19 cellular contexts compared by ENCODE assay signal in the genomic region with DNA sequence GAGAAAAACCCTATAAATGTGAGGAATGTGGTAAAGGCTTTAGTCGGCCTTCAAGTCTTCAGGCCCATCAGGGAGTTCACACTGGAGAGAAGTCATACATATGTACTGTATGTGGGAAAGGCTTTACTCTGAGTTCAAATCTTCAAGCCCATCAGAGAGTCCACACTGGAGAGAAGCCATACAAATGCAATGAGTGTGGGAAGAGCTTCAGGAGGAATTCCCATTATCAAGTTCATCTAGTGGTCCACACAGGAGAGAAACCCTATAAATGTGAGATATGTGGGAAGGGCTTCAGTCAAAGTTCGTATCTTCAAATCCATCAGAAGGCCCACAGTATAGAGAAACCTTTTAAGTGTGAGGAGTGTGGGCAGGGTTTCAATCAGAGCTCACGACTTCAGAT. TPM values are rescaled to one million over a fixed set of nuclear protein-coding genes. Genes with fewer than 3 reads are reported as not detected.
DNase-seq lines count a peak whose midpoint lies in the region; ATAC-seq and TF ChIP-seq lines count a peak whose summit lies in the region.
"Had no signal": no experiment of that assay in that cellular context is flagged by ENCODE, and none has a peak within 500 bp of the region (broad histone marks: within the 10 kb centered on the region; RNA-seq: fewer than 3 reads in every experiment).

No MANE protein-coding gene starts in this region.

- intact Hi-C loops in right lobe of liver (cut with DNase I) = no loop called here

- TF ChIP-seq POLR2A in right lobe of liver (IDR thresholded peaks at IDR 0.05) = no peak

- H3K9me3 ChIP-seq in liver (ENCODE audit: control insufficient read depth in 4 of 4, low read length in 3 of 4) = peaks cover 47 to 94% (median 81%) of the 10 kb centered on the region in 4 donors
- H3K9me3 ChIP-seq in right lobe of liver = peaks cover 0 to 59% (median 31%) of the 10 kb centered on the region in 4 donors

- H3K4me1 ChIP-seq in liver (ENCODE audit: control insufficient read depth in 4 of 4, insufficient read depth in 4 of 4, low read length in 3 of 4) = no peaks in the 10 kb centered on the region
- no peaks in the 10 kb centered on the region for H3K4me1 ChIP-seq in right lobe of liver

- H3K4me3 ChIP-seq in liver (ENCODE audit: low read depth in 1 of 3, low read length in 3 of 3) (peak overlapping the region in 2 of 3 donors; percentile 59 to 69), right lobe of liver (no peak overlapping the region), coronary artery (peak overlapping the region; percentile 23)

- H3K27ac ChIP-seq in liver (ENCODE audit: low read depth in 1 of 2, low read length in 2 of 2) (no peak overlapping the region), right lobe of liver (no peak overlapping the region), coronary artery (no peak overlapping the region)

- no peak for TF ChIP-seq CTCF in liver (IDR thresholded peaks at IDR 0.05; ENCODE audit: low read depth, low read length, missing input control)
- no peak for TF ChIP-seq CTCF in right lobe of liver (IDR thresholded peaks at IDR 0.05)
- no peak for TF ChIP-seq CTCF in coronary artery (IDR thresholded peaks at IDR 0.05)

- DNase-seq in right lobe of liver (no peak), coronary artery (ENCODE audit: low spot score) (no peak), iris pigment epithelial cell (ENCODE audit: low read depth) (peak; percentile 9), hypothalamus (lab: John Stamatoyannopoulos, UW) (no peak), anterior cingulate cortex (lab: John Stamatoyannopoulos, UW) (no peak)
- DNase-seq: DMS53, H7, IMR-90, Karpas-422, MM.1S, NCI-H1092, NCI-H1436 treated with DMSO at 0.1 percent for 48 hours, NCI-H2029, NCI-H446 treated with DMSO at 0.1 percent for 48 hours, NCI-H69 had no signal

- 98% methylated on average over 3 of the region's 3 CpGs for WGBS in liver
- WGBS in right lobe of liver (ENCODE audit: insufficient coverage, low coverage, low lambda C conversion rate, missing lambda C conversion rate) = 93% methylated on average over 2 of the region's 3 CpGs

- ATAC-seq in right lobe of liver (no peak), HG02840 (IDR thresholded peaks at IDR 0.05; ENCODE audit: low FRiP score, unreplicated experiment) (no peak), esophagus mucosa (no peak)
- ATAC-seq: Right ventricle myocardium inferior had no signal

- H3K36me3 ChIP-seq in liver (ENCODE audit: control insufficient read depth in 4 of 4, insufficient read depth in 3 of 4, low read depth in 1 of 4, low read length in 3 of 4) (peaks cover 21 to 59% (median 56%) of the 10 kb centered on the region in 4 donors), right lobe of liver (peaks cover 7 to 51% (median 39%) of the 10 kb centered on the region in 4 donors)

- H3K9ac ChIP-seq in liver (ENCODE audit: low read depth in 1 of 2, low read length in 2 of 2) = no peak overlapping the region

- TF ChIP-seq RAD21 in liver (IDR thresholded peaks at IDR 0.05) = no peak

- H3K27me3 ChIP-seq in liver (ENCODE audit: control insufficient read depth in 4 of 4, insufficient read depth in 4 of 4, low read length in 3 of 4) (no peaks in the 10 kb centered on the region), right lobe of liver (no peaks in the 10 kb centered on the region)

TF ChIP-seq in liver, 16 proteins besides CTCF, POLR2A, EP300 and RAD21:
- TF ChIP-seq GABPA (IDR thresholded peaks at IDR 0.05 in 1 of 2, conservative IDR thresholded peaks at IDR 0.05 in 1 of 2) = no peak
- TF ChIP-seq YY1 (IDR thresholded peaks at IDR 0.05) = no peak
- TF ChIP-seq, protein P1, sequence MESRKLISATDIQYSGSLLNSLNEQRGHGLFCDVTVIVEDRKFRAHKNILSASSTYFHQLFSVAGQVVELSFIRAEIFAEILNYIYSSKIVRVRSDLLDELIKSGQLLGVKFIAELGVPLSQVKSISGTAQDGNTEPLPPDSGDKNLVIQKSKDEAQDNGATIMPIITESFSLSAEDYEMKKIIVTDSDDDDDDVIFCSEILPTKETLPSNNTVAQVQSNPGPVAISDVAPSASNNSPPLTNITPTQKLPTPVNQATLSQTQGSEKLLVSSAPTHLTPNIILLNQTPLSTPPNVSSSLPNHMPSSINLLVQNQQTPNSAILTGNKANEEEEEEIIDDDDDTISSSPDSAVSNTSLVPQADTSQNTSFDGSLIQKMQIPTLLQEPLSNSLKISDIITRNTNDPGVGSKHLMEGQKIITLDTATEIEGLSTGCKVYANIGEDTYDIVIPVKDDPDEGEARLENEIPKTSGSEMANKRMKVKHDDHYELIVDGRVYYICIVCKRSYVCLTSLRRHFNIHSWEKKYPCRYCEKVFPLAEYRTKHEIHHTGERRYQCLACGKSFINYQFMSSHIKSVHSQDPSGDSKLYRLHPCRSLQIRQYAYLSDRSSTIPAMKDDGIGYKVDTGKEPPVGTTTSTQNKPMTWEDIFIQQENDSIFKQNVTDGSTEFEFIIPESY (IDR thresholded peaks at IDR 0.05) = no peak
- TF ChIP-seq REST (IDR thresholded peaks at IDR 0.05) = no peak
- no peak for TF ChIP-seq SP1 (IDR thresholded peaks at IDR 0.05)
- TF ChIP-seq HNF4G (IDR thresholded peaks at IDR 0.05) = no peak

RNA-seq across cellular contexts. Expression of gene ZNF226, which starts 11.7 kb away (rescaled TPM):
- total RNA-seq in liver (1 to 10 TPM; 6.4 to 8.5 TPM), right lobe of liver (10 to 100 TPM in 1 of 6 experiments, 1 to 10 TPM in 5; 5.2 to 10.7 (median 8.1) TPM), esophagus mucosa (12.4 TPM)
- 10 to 100 TPM in 1 of 2 donors, 1 to 10 TPM in 1; 8.4 to 10.6 TPM for polyA plus RNA-seq in liver

RNA-seq across cellular contexts. Expression of gene ZNF234, which starts 35.2 kb away (rescaled TPM):
- total RNA-seq in liver (1 to 10 TPM; 4.4 to 5.2 TPM), right lobe of liver (1 to 10 TPM; 2.4 to 5.6 (median 3.5) TPM), esophagus mucosa (3.0 TPM)
- polyA plus RNA-seq in liver = 1 to 10 TPM; 1.1 to 2.0 TPM

RNA-seq across cellular contexts. Expression of gene ZNF227, which starts 35.7 kb away (rescaled TPM):
- total RNA-seq in liver = 10 to 100 TPM in 1 of 2 donors, 1 to 10 TPM in 1; 8.8 to 10.9 TPM
- polyA plus RNA-seq in liver = 1 to 10 TPM; 3.3 to 3.4 TPM
- 1 to 10 TPM; 4.5 to 8.5 (median 6.8) TPM for total RNA-seq in right lobe of liver
- 6.1 TPM for total RNA-seq in esophagus mucosa

Comparison
In these comparisons a context has a peak if more than half of its experiments do, and no peak if none do; other contexts are left out.
1. H3K4me3 ChIP-seq: peak in liver (2 of 3) and coronary artery (single experiment); none in right lobe of liver (0 of 3).